ENCODE assay signal across 11 cellular contexts in genomic region chr22:50302564-50302963, GRCh38. TPM values are rescaled to one million over a fixed set of nuclear protein-coding genes. Genes with fewer than 3 reads are reported as not detected.
DNase-seq lines count a peak whose midpoint lies in the region; ATAC-seq, FAIRE-seq and TF ChIP-seq lines count a peak whose summit lies in the region.
"Had no signal": no experiment of that assay in that cellular context is flagged by ENCODE, and none has a peak within 500 bp of the region (broad histone marks: within the 10 kb centered on the region; RNA-seq: fewer than 3 reads in every experiment).

No MANE protein-coding gene starts in this region.

- no peaks in the 10 kb centered on the region for H4K20me1 ChIP-seq in K562 (replicated peaks; ENCODE audit: control insufficient read depth, insufficient read depth, low read length)
- peaks cover 9% of the 10 kb centered on the region for H4K20me1 ChIP-seq in keratinocyte (ENCODE audit: control insufficient read depth, extremely low read depth, insufficient read depth, low read length)

- peak overlapping the region in 1 of 2 experiments; percentile 78; a peak in 2 of 4 replicates for H3K9ac ChIP-seq in K562 (ENCODE audit: insufficient read depth in 1 of 2, low read depth in 2 of 2, low read length in 2 of 2)
- peak overlapping the region; percentile 62 for H3K9ac ChIP-seq in keratinocyte (ENCODE audit: control insufficient read depth, extremely low read depth, insufficient read depth, low read length)

- POLR2A ChIA-PET in K562 (lab: Yijun Ruan, JAX) = interaction anchor here (1.8 kb wide), 1 partner anchor 8 kb away, joined by 6 read pairs; no protein-coding TSS in a partner anchor

- dilution Hi-C loops in keratinocyte (cut with MboI; ENCODE audit: extremely low pct_ligation_motif_present, low sequenced_read_pairs) = no loop called here

- ATAC-seq in K562 (no peak), GM19455 (IDR thresholded peaks at IDR 0.05; ENCODE audit: unreplicated experiment) (no peak)

- TF ChIP-seq RAD21 in K562 (CRISPR knock-in tag; conservative IDR thresholded peaks at IDR 0.05 in 1 of 2, IDR thresholded peaks at IDR 0.05 in 1 of 2) = no peak

- H3K27me3 ChIP-seq in K562 (ENCODE audit: control insufficient read depth in 2 of 2, insufficient read depth in 2 of 2, low read length in 2 of 2) = no peaks in the 10 kb centered on the region
- no peaks in the 10 kb centered on the region for H3K27me3 ChIP-seq in keratinocyte (ENCODE audit: control insufficient read depth, extremely low read depth, insufficient read depth, low read length)
- peaks cover 0 to 18% (median 0%) of the 10 kb centered on the region in 3 donors for H3K27me3 ChIP-seq in stomach

- no peak for FAIRE-seq in K562 (lab: Jason Lieb, UNC)
- no peak for FAIRE-seq in keratinocyte (lab: Jason Lieb, UNC)

- intact Hi-C loops in K562 (cut with micrococcal nuclease) = no loop called here
- intact Hi-C loops in stomach (cut with DNase I; ENCODE audit: low total_unique reads) = no loop called here

- H3K36me3 ChIP-seq in K562 (ENCODE audit: control insufficient read depth, insufficient read depth, low read length) (no peaks in the 10 kb centered on the region), keratinocyte (ENCODE audit: control insufficient read depth in 2 of 2, extremely low read depth in 1 of 2, insufficient read depth in 2 of 2, low read length in 2 of 2) (peaks cover 2% of the 10 kb centered on the region in 2 experiments), stomach (peaks cover 0 to 6% (median 0%) of the 10 kb centered on the region in 4 donors)

- TF ChIP-seq POLR2A in K562 (conservative IDR thresholded peaks at IDR 0.05) = no peak
- no peak for TF ChIP-seq POLR2A in stomach (IDR thresholded peaks at IDR 0.05)

- CTCF ChIA-PET in K562 (lab: Yijun Ruan, JAX; ENCODE audit: low intra/inter-chr PET ratio) = no interaction called here

- H3K27ac ChIP-seq in K562 (ENCODE audit: extremely low read depth, low read depth, low read length) (no peak overlapping the region), keratinocyte (ENCODE audit: control insufficient read depth, insufficient read depth, low read length) (peak overlapping the region; percentile 56), stomach (peak overlapping the region; percentile 94 to 96 (median 95))

- H3K9me1 ChIP-seq in K562 (ENCODE audit: control insufficient read depth, insufficient read depth, low read length) = no peaks in the 10 kb centered on the region
- H3K9me1 ChIP-seq in keratinocyte (ENCODE audit: control insufficient read depth, extremely low read depth, insufficient read depth, low read length) = peaks cover 5% of the 10 kb centered on the region

- TF ChIP-seq EP300 in K562 (IDR thresholded peaks at IDR 0.05; ENCODE audit: low read length) (no peak), stomach (IDR thresholded peaks at IDR 0.05) (no peak)

- H3K9me3 ChIP-seq in K562 (replicated peaks; ENCODE audit: control insufficient read depth, insufficient read depth, low read depth, low read length) (no peaks in the 10 kb centered on the region), keratinocyte (ENCODE audit: control insufficient read depth, low read depth, low read length) (no peaks in the 10 kb centered on the region), stomach (no peaks in the 10 kb centered on the region)

- H3K4me1 ChIP-seq in K562 (replicated peaks in 1 of 2; ENCODE audit: control insufficient read depth in 2 of 2, insufficient read depth in 2 of 2, low read length in 2 of 2) (peaks cover 26 to 89% of the 10 kb centered on the region in 2 experiments), keratinocyte (ENCODE audit: control insufficient read depth, extremely low read depth, insufficient read depth, low read length) (peaks cover 56% of the 10 kb centered on the region), stomach (peaks cover 87 to 94% (median 88%) of the 10 kb centered on the region in 4 donors)

- 68% methylated on average over 4 of the region's 5 CpGs for WGBS in K562 (ENCODE audit: insufficient coverage, low coverage, missing lambda C conversion rate)
- WGBS in stomach, 5 donors = 33 to 50% (median 42%) methylated on average over 3 to 5 of the region's 5 CpGs

- DNase-seq in HFF-Myc (ENCODE audit: extremely low read depth, low read depth) (no peak), K562 (ENCODE audit: extremely low read depth in 1 of 4, low spot score in 3 of 4) (no peak), keratinocyte (ENCODE audit: low read depth, low spot score) (no peak), stomach (peak; percentile 25), hypothalamus (lab: John Stamatoyannopoulos, UW) (no peak), iPS-NIHi7 (ENCODE audit: extremely low spot score) (no peak)
- DNase-seq in stimulated activated CD4-positive, alpha-beta T cell treated with anti-CD3 and anti-CD28 coated beads, Interleukin-4, amount 100 ng/mL, for 24 hours = no peak
- DNase-seq: activated CD8-positive, alpha-beta memory T cell treated with anti-CD3 and anti-CD28 coated beads, Interleukin-2, amount 50 U/mL, for 48 hours; NCI-H187; SW 1271 had no signal

- TF ChIP-seq CTCF in HFF-Myc (IDR thresholded peaks at IDR 0.05; ENCODE audit: low read depth, low read length, missing control alignments) (no peak), K562 (IDR thresholded peaks at IDR 0.05 in 2 of 3, conservative IDR thresholded peaks at IDR 0.05 in 1 of 3; ENCODE audit: insufficient read depth in 2 of 3, low read depth in 1 of 3, low read length in 3 of 3) (no peak), keratinocyte (optimal IDR thresholded peaks at IDR 0.05 in 1 of 3, IDR thresholded peaks at IDR 0.05 in 1 of 3, conservative IDR thresholded peaks at IDR 0.05 in 1 of 3; ENCODE audit: extremely low read depth in 1 of 3, insufficient read depth in 2 of 3, low read length in 3 of 3) (no peak), stomach (IDR thresholded peaks at IDR 0.05) (no peak)

- 0 out of 2 replicates have a peak overlapping the region, but pooled peaks have one; percentile 88 for H3K4me3 ChIP-seq in HFF-Myc (replicated peaks; ENCODE audit: low read depth, low read length)
- H3K4me3 ChIP-seq in K562 = no peak overlapping the region
- H3K4me3 ChIP-seq in keratinocyte (ENCODE audit: control insufficient read depth in 2 of 3, extremely low read depth in 1 of 3, insufficient read depth in 2 of 3, low read depth in 1 of 3, low read length in 3 of 3) = no peak overlapping the region
- H3K4me3 ChIP-seq in stomach = peak overlapping the region in 1 of 4 donors; percentile 33

- H3K4me2 ChIP-seq in K562 (ENCODE audit: insufficient read depth, low read length) = no peak overlapping the region
- H3K4me2 ChIP-seq in keratinocyte (ENCODE audit: control insufficient read depth, extremely low read depth, insufficient read depth, low read depth, low read length) = no peak overlapping the region

- BruUV-seq in K562 (replicated peaks; lab: Mats Ljungman, UMichigan) = no TSS peak

- H2AFZ ChIP-seq in K562 (ENCODE audit: low read depth, low read length) (no peak overlapping the region), keratinocyte (ENCODE audit: control insufficient read depth, low read length) (no peak overlapping the region)

- in situ Hi-C loops in K562 (cut with MboI) = no loop called here

- H3K79me2 ChIP-seq in K562 (ENCODE audit: control insufficient read depth, insufficient read depth, low read length) (peaks cover 59% of the 10 kb centered on the region), keratinocyte (ENCODE audit: control insufficient read depth, insufficient read depth, low read length) (peaks cover 85% of the 10 kb centered on the region)

RNA-seq across cellular contexts. Expression of gene PLXNB2, which starts 4.9 kb away (rescaled TPM):
- total RNA-seq in K562 (2011; cell fraction: chromatin; rRNA removed; ENCODE audit: low replicate concordance) = 72.8 and 193 TPM in 2 replicates
- 120 and 131 TPM in 2 replicates for total RNA-seq in K562 (2011; cell fraction: nucleolus; rRNA removed)
- total RNA-seq in K562 (2011; cell fraction: nucleoplasm; rRNA removed) = 71.3 and 73.4 TPM in 2 replicates
- total RNA-seq in K562 (2014; rRNA removed) (16.9 and 22.7 TPM in 2 replicates), K562 (2014; rRNA removed; fragmentation: Illumina TruSeq; extraction: Trizol) (3.2 and 4.8 TPM in 2 replicates), K562 (2015; rRNA removed; fragmentation: Illumina TruSeq; extraction: Trizol) (9.9 and 11.3 TPM in 2 replicates), K562 (2021) (45.1 and 48.0 TPM in 2 replicates), stomach (100 to 1,000 TPM; 105 to 648 (median 400) TPM)
- polyA plus RNA-seq in K562 (2011; rRNA removed) (17.4 and 26.1 TPM in 2 replicates), K562 (2014; fragmentation: Illumina TruSeq; extraction: Trizol) (13.6 and 22.0 TPM in 2 replicates), K562 (2014; fragmentation: Nextera tagmentation; extraction: Ambion mirVana) (under 1 TPM; 0.15 to 0.81 TPM), K562 (2014; rRNA removed) (20.7 and 24.6 TPM in 2 replicates), keratinocyte (44.3 to 90.3 TPM (median 66.2 TPM) in 3 replicates), stomach (100 to 1,000 TPM in 2 of 3 donors, 10 to 100 TPM in 1; 50.3 to 197 (median 147) TPM)
- polyA plus RNA-seq in K562 (2011; cell fraction: cytosol; rRNA removed) = 21.9 and 41.4 TPM in 2 replicates
- polyA plus RNA-seq in K562 (2011; cell fraction: nucleus; rRNA removed) = 101 and 150 TPM in 2 replicates
- polyA plus RNA-seq in K562 (2012) = 30.4 and 43.6 TPM in 2 replicates
- polyA minus RNA-seq in K562 (2011; rRNA and poly(A)+ RNA removed) = 14.1 and 21.8 TPM in 2 replicates
- 37.2 and 59.9 TPM in 2 replicates for polyA minus RNA-seq in K562 (2011; cell fraction: cytosol; rRNA and poly(A)+ RNA removed)
- polyA minus RNA-seq in K562 (2011; cell fraction: nucleus; rRNA and poly(A)+ RNA removed) = 30.4 and 32.4 TPM in 2 replicates
- polyA plus RNA-seq in keratinocyte (2011; ENCODE audit: low read depth) = 123 TPM
- polyA plus RNA-seq in keratinocyte (2011; cell fraction: cytosol; rRNA removed) = 21.3 and 35.3 TPM in 2 replicates
- 208 and 264 TPM in 2 replicates for polyA plus RNA-seq in keratinocyte (2011; cell fraction: nucleus; rRNA removed)
- polyA plus RNA-seq in keratinocyte (2012; ENCODE audit: low replicate concordance) = 81.4 and 94.0 TPM in 2 replicates
- polyA minus RNA-seq in keratinocyte = 131 to 309 TPM (median 181 TPM) in 3 replicates
- 135 TPM for polyA minus RNA-seq in keratinocyte (2011; cell fraction: cytosol; rRNA and poly(A)+ RNA removed)
- polyA minus RNA-seq in keratinocyte (2011; cell fraction: nucleus; rRNA and poly(A)+ RNA removed) = 352 and 408 TPM in 2 replicates

RNA-seq across cellular contexts. Expression of gene DENND6B, which starts 24.2 kb away (rescaled TPM):
- 6.5 and 21.7 TPM in 2 replicates for total RNA-seq in K562 (2011; cell fraction: chromatin; rRNA removed; ENCODE audit: low replicate concordance)
- 12.5 and 13.4 TPM in 2 replicates for total RNA-seq in K562 (2011; cell fraction: nucleolus; rRNA removed)
- total RNA-seq in K562 (2011; cell fraction: nucleoplasm; rRNA removed) = 8.5 and 9.8 TPM in 2 replicates
- total RNA-seq in K562 (2014; rRNA removed) (1.5 and 2.3 TPM in 2 replicates), K562 (2014; rRNA removed; fragmentation: Illumina TruSeq; extraction: Trizol) (0.26 and 0.29 TPM in 2 replicates), K562 (2015; rRNA removed; fragmentation: Illumina TruSeq; extraction: Trizol) (0.83 TPM in 2 replicates), K562 (2021) (3.1 and 3.2 TPM in 2 replicates), stomach (10 to 100 TPM in 2 of 5 donors, 1 to 10 TPM in 3; 2.2 to 13.4 (median 2.5) TPM)
- polyA plus RNA-seq in K562 (2011; rRNA removed) (2.0 and 3.4 TPM in 2 replicates), K562 (2014; fragmentation: Illumina TruSeq; extraction: Trizol) (1.7 and 2.0 TPM in 2 replicates), K562 (2014; fragmentation: Nextera tagmentation; extraction: Ambion mirVana) (under 1 TPM; 0.07 to 0.31 TPM), K562 (2014; rRNA removed) (3.1 and 3.7 TPM in 2 replicates), keratinocyte (0.94 to 3.1 TPM (median 1.4 TPM) in 3 replicates), stomach (1 to 10 TPM; 2.0 to 7.6 (median 5.5) TPM)
- 2.9 and 5.9 TPM in 2 replicates for polyA plus RNA-seq in K562 (2011; cell fraction: cytosol; rRNA removed)
- 18.3 and 38.3 TPM in 2 replicates for polyA plus RNA-seq in K562 (2011; cell fraction: nucleus; rRNA removed)
- 2.7 and 5.8 TPM in 2 replicates for polyA plus RNA-seq in K562 (2012)
- polyA minus RNA-seq in K562 (2011; rRNA and poly(A)+ RNA removed) = 0.48 and 0.84 TPM in 2 replicates
- polyA minus RNA-seq in K562 (2011; cell fraction: cytosol; rRNA and poly(A)+ RNA removed) = 1.8 and 3.2 TPM in 2 replicates
- 2.6 and 3.8 TPM in 2 replicates for polyA minus RNA-seq in K562 (2011; cell fraction: nucleus; rRNA and poly(A)+ RNA removed)
- 1.2 TPM for polyA plus RNA-seq in keratinocyte (2011; ENCODE audit: low read depth)
- 1.2 and 2.1 TPM in 2 replicates for polyA plus RNA-seq in keratinocyte (2011; cell fraction: cytosol; rRNA removed)
- 11.3 and 18.0 TPM in 2 replicates for polyA plus RNA-seq in keratinocyte (2011; cell fraction: nucleus; rRNA removed)
- polyA plus RNA-seq in keratinocyte (2012; ENCODE audit: low replicate concordance) = 1.0 and 3.2 TPM in 2 replicates
- 0.93 to 2.4 TPM (median 1.1 TPM) in 3 replicates for polyA minus RNA-seq in keratinocyte
- polyA minus RNA-seq in keratinocyte (2011; cell fraction: cytosol; rRNA and poly(A)+ RNA removed) = 2.1 TPM
- polyA minus RNA-seq in keratinocyte (2011; cell fraction: nucleus; rRNA and poly(A)+ RNA removed) = 3.7 and 5.8 TPM in 2 replicates

RNA-seq across cellular contexts. Expression of gene MAPK11, which starts 32.4 kb away (rescaled TPM):
- total RNA-seq in K562 (2011; cell fraction: chromatin; rRNA removed; ENCODE audit: low replicate concordance) = 6.0 and 15.3 TPM in 2 replicates
- 11.8 and 12.5 TPM in 2 replicates for total RNA-seq in K562 (2011; cell fraction: nucleolus; rRNA removed)
- 6.0 and 6.7 TPM in 2 replicates for total RNA-seq in K562 (2011; cell fraction: nucleoplasm; rRNA removed)
- total RNA-seq in K562 (2014; rRNA removed) (9.6 and 9.8 TPM in 2 replicates), K562 (2014; rRNA removed; fragmentation: Illumina TruSeq; extraction: Trizol) (1.9 and 2.5 TPM in 2 replicates), K562 (2015; rRNA removed; fragmentation: Illumina TruSeq; extraction: Trizol) (5.3 and 5.8 TPM in 2 replicates), K562 (2021) (12.8 and 14.6 TPM in 2 replicates), stomach (10 to 100 TPM in 1 of 5 donors, 1 to 10 TPM in 2, under 1 TPM in 1, not detected in 1; 0.29 to 10.1 (median 5.7) TPM)
- polyA plus RNA-seq in K562 (2011; rRNA removed) (5.1 and 7.0 TPM in 2 replicates), K562 (2014; fragmentation: Illumina TruSeq; extraction: Trizol) (5.7 and 7.0 TPM in 2 replicates), K562 (2014; fragmentation: Nextera tagmentation; extraction: Ambion mirVana) (under 1 TPM; 0.06 to 0.10 TPM), K562 (2014; rRNA removed) (10.6 and 11.5 TPM in 2 replicates), keratinocyte (3.4 to 12.6 TPM (median 4.6 TPM) in 3 replicates), stomach (10 to 100 TPM in 2 of 3 donors, 1 to 10 TPM in 1; 8.5 to 13.6 (median 12.3) TPM)
- 5.6 and 12.8 TPM in 2 replicates for polyA plus RNA-seq in K562 (2011; cell fraction: cytosol; rRNA removed)
- polyA plus RNA-seq in K562 (2011; cell fraction: nucleus; rRNA removed) = 39.5 and 60.0 TPM in 2 replicates
- 9.9 and 19.7 TPM in 2 replicates for polyA plus RNA-seq in K562 (2012)
- polyA minus RNA-seq in K562 (2011; rRNA and poly(A)+ RNA removed) = 1.4 and 3.6 TPM in 2 replicates
- 5.2 and 6.5 TPM in 2 replicates for polyA minus RNA-seq in K562 (2011; cell fraction: cytosol; rRNA and poly(A)+ RNA removed)
- polyA minus RNA-seq in K562 (2011; cell fraction: nucleus; rRNA and poly(A)+ RNA removed) = 6.1 and 6.3 TPM in 2 replicates
- polyA plus RNA-seq in keratinocyte (2011; ENCODE audit: low read depth) = 2.1 TPM
- polyA plus RNA-seq in keratinocyte (2011; cell fraction: cytosol; rRNA removed) = 4.8 and 9.8 TPM in 2 replicates
- 17.4 and 26.6 TPM in 2 replicates for polyA plus RNA-seq in keratinocyte (2011; cell fraction: nucleus; rRNA removed)
- polyA plus RNA-seq in keratinocyte (2012; ENCODE audit: low replicate concordance) = 4.3 and 6.8 TPM in 2 replicates
- polyA minus RNA-seq in keratinocyte = 6.5 to 11.9 TPM (median 11.8 TPM) in 3 replicates
- polyA minus RNA-seq in keratinocyte (2011; cell fraction: cytosol; rRNA and poly(A)+ RNA removed) = 13.4 TPM
- 8.3 and 9.3 TPM in 2 replicates for polyA minus RNA-seq in keratinocyte (2011; cell fraction: nucleus; rRNA and poly(A)+ RNA removed)

RNA-seq across cellular contexts. Expression of gene PPP6R2, which starts 40.6 kb away (rescaled TPM):
- total RNA-seq in K562 (2011; cell fraction: chromatin; rRNA removed; ENCODE audit: low replicate concordance) = 97.0 and 226 TPM in 2 replicates
- total RNA-seq in K562 (2011; cell fraction: nucleolus; rRNA removed) = 102 and 113 TPM in 2 replicates
- 69.3 and 79.1 TPM in 2 replicates for total RNA-seq in K562 (2011; cell fraction: nucleoplasm; rRNA removed)
- 33.6 and 45.2 TPM in 2 replicates for total RNA-seq in K562 (2014; rRNA removed)
- 7.7 and 9.2 TPM in 2 replicates for total RNA-seq in K562 (2014; rRNA removed; fragmentation: Illumina TruSeq; extraction: Trizol)
- 21.4 and 22.1 TPM in 2 replicates for total RNA-seq in K562 (2015; rRNA removed; fragmentation: Illumina TruSeq; extraction: Trizol)
- 35.8 and 39.8 TPM in 2 replicates for total RNA-seq in K562 (2021)
- polyA plus RNA-seq in K562 (2011; rRNA removed) = 24.1 and 33.0 TPM in 2 replicates
- polyA plus RNA-seq in K562 (2011; cell fraction: cytosol; rRNA removed) = 30.1 and 36.3 TPM in 2 replicates
- 112 and 152 TPM in 2 replicates for polyA plus RNA-seq in K562 (2011; cell fraction: nucleus; rRNA removed)
- polyA plus RNA-seq in K562 (2012) = 27.4 and 43.9 TPM in 2 replicates
- 17.9 and 28.4 TPM in 2 replicates for polyA plus RNA-seq in K562 (2014; fragmentation: Illumina TruSeq; extraction: Trizol)
- under 1 TPM; 0.32 to 0.74 TPM for polyA plus RNA-seq in K562 (2014; fragmentation: Nextera tagmentation; extraction: Ambion mirVana)
- 37.5 and 39.3 TPM in 2 replicates for polyA plus RNA-seq in K562 (2014; rRNA removed)
- polyA minus RNA-seq in K562 (2011; rRNA and poly(A)+ RNA removed) = 17.5 and 21.0 TPM in 2 replicates
- 15.7 and 22.8 TPM in 2 replicates for polyA minus RNA-seq in K562 (2011; cell fraction: cytosol; rRNA and poly(A)+ RNA removed)
- 27.3 and 36.0 TPM in 2 replicates for polyA minus RNA-seq in K562 (2011; cell fraction: nucleus; rRNA and poly(A)+ RNA removed)
- 19.8 to 29.7 TPM (median 23.2 TPM) in 3 replicates for polyA plus RNA-seq in keratinocyte
- polyA plus RNA-seq in keratinocyte (2011; ENCODE audit: low read depth) = 11.6 TPM
- polyA plus RNA-seq in keratinocyte (2011; cell fraction: cytosol; rRNA removed) = 13.3 and 28.8 TPM in 2 replicates
- 38.8 and 54.6 TPM in 2 replicates for polyA plus RNA-seq in keratinocyte (2011; cell fraction: nucleus; rRNA removed)
- 20.6 and 25.0 TPM in 2 replicates for polyA plus RNA-seq in keratinocyte (2012; ENCODE audit: low replicate concordance)
- polyA minus RNA-seq in keratinocyte = 28.0 to 48.1 TPM (median 40.1 TPM) in 3 replicates
- polyA minus RNA-seq in keratinocyte (2011; cell fraction: cytosol; rRNA and poly(A)+ RNA removed) = 31.7 TPM
- 29.2 and 36.5 TPM in 2 replicates for polyA minus RNA-seq in keratinocyte (2011; cell fraction: nucleus; rRNA and poly(A)+ RNA removed)
- 100 to 1,000 TPM in 3 of 5 donors, 10 to 100 TPM in 2; 54.9 to 243 (median 151) TPM for total RNA-seq in stomach
- 10 to 100 TPM; 24.4 to 36.5 (median 28.7) TPM for polyA plus RNA-seq in stomach

RNA-seq across cellular contexts. Expression of gene MAPK12, which starts 41.1 kb away (rescaled TPM):
- 112 and 304 TPM in 2 replicates for total RNA-seq in K562 (2011; cell fraction: chromatin; rRNA removed; ENCODE audit: low replicate concordance)
- 207 and 279 TPM in 2 replicates for total RNA-seq in K562 (2011; cell fraction: nucleolus; rRNA removed)
- total RNA-seq in K562 (2011; cell fraction: nucleoplasm; rRNA removed) = 136 and 144 TPM in 2 replicates
- 45.2 and 45.5 TPM in 2 replicates for total RNA-seq in K562 (2014; rRNA removed)
- 5.7 and 11.1 TPM in 2 replicates for total RNA-seq in K562 (2014; rRNA removed; fragmentation: Illumina TruSeq; extraction: Trizol)
- 32.9 and 33.8 TPM in 2 replicates for total RNA-seq in K562 (2015; rRNA removed; fragmentation: Illumina TruSeq; extraction: Trizol)
- total RNA-seq in K562 (2021) = 68.4 and 69.1 TPM in 2 replicates
- 30.6 and 45.2 TPM in 2 replicates for polyA plus RNA-seq in K562 (2011; rRNA removed)
- polyA plus RNA-seq in K562 (2011; cell fraction: cytosol; rRNA removed) = 35.5 and 49.4 TPM in 2 replicates
- 285 and 430 TPM in 2 replicates for polyA plus RNA-seq in K562 (2011; cell fraction: nucleus; rRNA removed)
- polyA plus RNA-seq in K562 (2012) = 38.8 and 60.9 TPM in 2 replicates
- polyA plus RNA-seq in K562 (2014; fragmentation: Illumina TruSeq; extraction: Trizol) = 32.8 and 35.5 TPM in 2 replicates
- 1 to 10 TPM in 1 of 2 experiments, under 1 TPM in 1; 0.79 to 4.0 TPM for polyA plus RNA-seq in K562 (2014; fragmentation: Nextera tagmentation; extraction: Ambion mirVana)
- 69.4 and 71.5 TPM in 2 replicates for polyA plus RNA-seq in K562 (2014; rRNA removed)
- polyA minus RNA-seq in K562 (2011; rRNA and poly(A)+ RNA removed) = 12.0 and 15.0 TPM in 2 replicates
- 18.3 and 22.3 TPM in 2 replicates for polyA minus RNA-seq in K562 (2011; cell fraction: cytosol; rRNA and poly(A)+ RNA removed)
- 61.0 and 65.0 TPM in 2 replicates for polyA minus RNA-seq in K562 (2011; cell fraction: nucleus; rRNA and poly(A)+ RNA removed)
- 10.1 to 17.9 TPM (median 11.1 TPM) in 3 replicates for polyA plus RNA-seq in keratinocyte
- polyA plus RNA-seq in keratinocyte (2011; ENCODE audit: low read depth) = 5.9 TPM
- polyA plus RNA-seq in keratinocyte (2011; cell fraction: cytosol; rRNA removed) = 6.1 and 11.8 TPM in 2 replicates
- polyA plus RNA-seq in keratinocyte (2011; cell fraction: nucleus; rRNA removed) = 41.3 and 53.1 TPM in 2 replicates
- 4.9 and 11.0 TPM in 2 replicates for polyA plus RNA-seq in keratinocyte (2012; ENCODE audit: low replicate concordance)
- polyA minus RNA-seq in keratinocyte = 10.4 to 14.4 TPM (median 13.0 TPM) in 3 replicates
- polyA minus RNA-seq in keratinocyte (2011; cell fraction: cytosol; rRNA and poly(A)+ RNA removed) = 17.8 TPM
- polyA minus RNA-seq in keratinocyte (2011; cell fraction: nucleus; rRNA and poly(A)+ RNA removed) = 16.7 and 19.8 TPM in 2 replicates
- total RNA-seq in stomach = 10 to 100 TPM in 2 of 5 donors, 1 to 10 TPM in 3; 5.2 to 49.6 (median 9.3) TPM
- 1 to 10 TPM; 4.7 to 9.3 (median 7.1) TPM for polyA plus RNA-seq in stomach
